In the genomic region with DNA sequence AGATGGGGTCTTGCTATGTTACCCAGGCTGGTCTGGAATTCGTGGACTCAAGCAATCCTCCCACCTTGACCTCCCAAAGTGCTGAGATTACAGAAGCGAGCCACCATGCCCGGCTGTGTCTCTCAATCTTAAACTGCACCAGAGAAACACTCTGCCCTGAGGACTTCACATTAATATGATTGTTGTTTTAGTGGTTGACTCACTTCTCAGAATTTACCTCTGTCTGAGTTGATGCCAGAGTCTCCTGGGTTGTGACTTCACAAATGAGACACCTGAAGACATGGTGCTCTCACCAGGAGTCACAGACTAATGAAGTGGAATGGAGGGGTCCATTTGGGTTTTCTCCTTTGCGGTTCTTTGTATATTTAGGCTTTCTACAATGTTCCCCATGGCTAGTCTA, we compare ENCODE assay signal across 20 cellular contexts.
DNase-seq lines count a peak whose midpoint lies in the region; ATAC-seq and TF ChIP-seq lines count a peak whose summit lies in the region.
"Had no signal": no experiment of that assay in that cellular context is flagged by ENCODE, and none has a peak within 500 bp of the region (broad histone marks: within the 10 kb centered on the region; RNA-seq: fewer than 3 reads in every experiment).

No MANE protein-coding gene starts in this region.

- POLR2A ChIA-PET in Panc1 (lab: Charles Lee), result no interaction called here

- DNase-seq in LoVo (ENCODE audit: low spot score) (peak; percentile 5), Panc1 (ENCODE audit: low read depth, low spot score) (no peak), epithelial cell of esophagus (ENCODE audit: low read depth) (peak; percentile 81), renal cortical epithelial cell (ENCODE audit: low read depth) (peak; percentile 82), NCI-H526 treated with DMSO at 0.1 percent for 48 hours (lab: John Stamatoyannopoulos, UW) (no peak)
- no peak for DNase-seq in stimulated activated CD4-positive, alpha-beta T cell treated with anti-CD3 and anti-CD28 coated beads, Interleukin-2, amount 100 ng/mL, for 24 hours
- DNase-seq: CD4-positive, CD25-positive, alpha-beta regulatory T cell; DMS 273 treated with DMSO at 0.1 percent for 48 hours; DND-41; GOT3; HCEC 1CT; MG63; NCI-H1092; NCI-H1436; NCI-H1930; NCI-H510A treated with DMSO at 0.1 percent for 48 hours; NCI-H774; SHP77 had no signal

- ATAC-seq in Panc1, result peak; percentile 83
- no peak for ATAC-seq in HG03097 (IDR thresholded peaks at IDR 0.05; ENCODE audit: low FRiP score, unreplicated experiment)
- ATAC-seq: GM12878 had no signal

- no peaks in the 10 kb centered on the region for H3K27me3 ChIP-seq in Panc1 (ENCODE audit: control insufficient read depth, insufficient read depth, low read length)
- H3K27me3 ChIP-seq: MG63 had no signal

- H3K9me3 ChIP-seq in Panc1 (ENCODE audit: control insufficient read depth, insufficient read depth, low read depth, low read length), result peaks cover 21% of the 10 kb centered on the region; the same call in 1 of the 2 replicates

- CTCF ChIA-PET in Panc1 (lab: Charles Lee), result no interaction called here

- H3K4me3 ChIP-seq in Panc1 (ENCODE audit: low read depth in 2 of 2, low read length in 2 of 2) (no peak overlapping the region), epithelial cell of esophagus (ENCODE audit: low read length) (no peak overlapping the region)
- H3K4me3 ChIP-seq: GM12878, MG63 had no signal

- peaks cover 6% of the 10 kb centered on the region; the same call in 1 of the 2 replicates for H3K4me1 ChIP-seq in Panc1 (ENCODE audit: control insufficient read depth, insufficient read depth, low read length)

- H3K36me3 ChIP-seq in Panc1 (ENCODE audit: control insufficient read depth, insufficient read depth, low read length), result no peaks in the 10 kb centered on the region
- H3K36me3 ChIP-seq: MG63 had no signal

- BruUV-seq in Panc1 (replicated peaks; lab: Mats Ljungman, UMichigan), result no TSS peak

- TF ChIP-seq CTCF in Panc1 (IDR thresholded peaks at IDR 0.05), result no peak
- no peak for TF ChIP-seq CTCF in epithelial cell of esophagus (IDR thresholded peaks at IDR 0.05; ENCODE audit: insufficient read depth, low read depth, low read length, missing control alignments)

- in situ Hi-C loops in Panc1 (cut with HindIII; ENCODE audit: low pct_unique_long_range_greater_than_20kb, low sequenced_read_pairs), result no loop called here

- intact Hi-C loops in Panc1 (cut with micrococcal nuclease; ENCODE audit: unreplicated experiment), result loop anchor here (2.0 kb wide), 1 partner anchor 20 kb away; no protein-coding TSS in a partner anchor

- peak overlapping the region; percentile 52; the same call in 1 of the 2 replicates for H3K27ac ChIP-seq in Panc1 (ENCODE audit: low read length)

Comparison
In these comparisons a context has a peak if more than half of its experiments do, and no peak if none do; other contexts are left out.
1. DNase-seq: peak in LoVo (single experiment), epithelial cell of esophagus (single experiment) and renal cortical epithelial cell (single experiment); none in Panc1 (single experiment), NCI-H526 treated with DMSO at 0.1 percent for 48 hours (single experiment) and stimulated activated CD4-positive, alpha-beta T cell treated with anti-CD3 and anti-CD28 coated beads, Interleukin-2, amount 100 ng/mL, for 24 hours (0 of 2).